ENCODE assay signal across 8 cellular contexts in the genomic region with DNA sequence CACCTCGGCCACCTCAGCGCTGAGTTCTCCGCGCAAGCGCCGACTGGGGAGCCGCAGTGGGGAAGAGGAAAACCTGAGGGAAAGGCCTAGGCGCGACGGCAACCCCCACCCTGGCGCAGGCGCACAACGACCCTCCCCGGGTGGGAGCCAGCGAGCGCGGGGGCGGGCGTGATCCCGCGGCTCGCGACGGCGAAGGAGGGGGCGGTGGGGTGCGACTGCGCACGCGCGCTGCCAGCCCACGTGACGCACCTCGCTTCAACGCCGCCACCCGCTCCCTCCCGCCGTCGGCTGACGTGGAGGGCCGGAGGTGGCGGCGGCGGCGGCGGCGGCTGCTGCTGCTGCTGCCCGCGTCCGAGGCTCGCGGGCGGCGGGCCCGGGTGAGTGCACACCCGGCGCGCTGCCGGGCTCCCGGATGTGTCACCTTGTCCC. TPM values are rescaled to one million over a fixed set of nuclear protein-coding genes. Genes with fewer than 3 reads are reported as not detected.
DNase-seq lines count a peak whose midpoint lies in the region; ATAC-seq and TF ChIP-seq lines count a peak whose summit lies in the region.

A gene (minus strand): TSS at position 84 of the 429 bp plus-strand sequence. CDS start 556 bp downstream, outside the sequence.
A gene with protein sequence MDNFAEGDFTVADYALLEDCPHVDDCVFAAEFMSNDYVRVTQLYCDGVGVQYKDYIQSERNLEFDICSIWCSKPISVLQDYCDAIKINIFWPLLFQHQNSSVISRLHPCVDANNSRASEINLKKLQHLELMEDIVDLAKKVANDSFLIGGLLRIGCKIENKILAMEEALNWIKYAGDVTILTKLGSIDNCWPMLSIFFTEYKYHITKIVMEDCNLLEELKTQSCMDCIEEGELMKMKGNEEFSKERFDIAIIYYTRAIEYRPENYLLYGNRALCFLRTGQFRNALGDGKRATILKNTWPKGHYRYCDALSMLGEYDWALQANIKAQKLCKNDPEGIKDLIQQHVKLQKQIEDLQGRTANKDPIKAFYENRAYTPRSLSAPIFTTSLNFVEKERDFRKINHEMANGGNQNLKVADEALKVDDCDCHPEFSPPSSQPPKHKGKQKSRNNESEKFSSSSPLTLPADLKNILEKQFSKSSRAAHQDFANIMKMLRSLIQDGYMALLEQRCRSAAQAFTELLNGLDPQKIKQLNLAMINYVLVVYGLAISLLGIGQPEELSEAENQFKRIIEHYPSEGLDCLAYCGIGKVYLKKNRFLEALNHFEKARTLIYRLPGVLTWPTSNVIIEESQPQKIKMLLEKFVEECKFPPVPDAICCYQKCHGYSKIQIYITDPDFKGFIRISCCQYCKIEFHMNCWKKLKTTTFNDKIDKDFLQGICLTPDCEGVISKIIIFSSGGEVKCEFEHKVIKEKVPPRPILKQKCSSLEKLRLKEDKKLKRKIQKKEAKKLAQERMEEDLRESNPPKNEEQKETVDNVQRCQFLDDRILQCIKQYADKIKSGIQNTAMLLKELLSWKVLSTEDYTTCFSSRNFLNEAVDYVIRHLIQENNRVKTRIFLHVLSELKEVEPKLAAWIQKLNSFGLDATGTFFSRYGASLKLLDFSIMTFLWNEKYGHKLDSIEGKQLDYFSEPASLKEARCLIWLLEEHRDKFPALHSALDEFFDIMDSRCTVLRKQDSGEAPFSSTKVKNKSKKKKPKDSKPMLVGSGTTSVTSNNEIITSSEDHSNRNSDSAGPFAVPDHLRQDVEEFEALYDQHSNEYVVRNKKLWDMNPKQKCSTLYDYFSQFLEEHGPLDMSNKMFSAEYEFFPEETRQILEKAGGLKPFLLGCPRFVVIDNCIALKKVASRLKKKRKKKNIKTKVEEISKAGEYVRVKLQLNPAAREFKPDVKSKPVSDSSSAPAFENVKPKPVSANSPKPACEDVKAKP (N-terminal part only) (plus strand): TSS at position 267 of the 429 bp plus-strand sequence. CDS start 14,004 bp downstream, outside the sequence.

- peak; percentile 92 to 98 (median 94) for DNase-seq in CD4-positive, alpha-beta T cell
- DNase-seq in HS-5 (ENCODE audit: low read depth) (peak; percentile 67), NK-92 (lab: John Stamatoyannopoulos, UW; ENCODE audit: unreplicated experiment) (peak; percentile 88), medulla oblongata (ENCODE audit: extremely low spot score) (peak; percentile 96)
- peak; percentile 87 to 97 for DNase-seq in activated CD8-positive, alpha-beta memory T cell treated with anti-CD3 and anti-CD28 coated beads for 1 hour (ENCODE audit: extremely low read depth in 1 of 2, low read depth in 1 of 2)
- DNase-seq in effector CD4-positive, alpha-beta T cell = peak; percentile 94
- peak; percentile 94 for DNase-seq in stimulated activated CD8-positive, alpha-beta memory T cell treated with anti-CD3 and anti-CD28 coated beads, Interleukin-12 subunit alpha, Interleukin-12 subunit beta, amount 100 ng/mL, for 1 hour (ENCODE audit: low read depth)

- H3K27me3 ChIP-seq in CD4-positive, alpha-beta T cell (ENCODE audit: control insufficient read depth, insufficient read depth, low read length) = no peaks in the 10 kb centered on the region

- H3K4me3 Mint-ChIP-seq in CD4-positive, alpha-beta T cell = peak within 1 kb of the TSS; percentile 98

- no peaks in the 10 kb centered on the region for H3K9me3 ChIP-seq in CD4-positive, alpha-beta T cell (ENCODE audit: control insufficient read depth, low read length)

- H3K36me3 Mint-ChIP-seq in CD4-positive, alpha-beta T cell (ENCODE audit: low read depth) = peaks cover 47% of the 10 kb centered on the region

- CTCF ChIA-PET in CD4-positive, alpha-beta T cell (lab: Charles Lee) = no interaction called here

- peaks cover 60% of the 10 kb centered on the region for H3K4me1 Mint-ChIP-seq in CD4-positive, alpha-beta T cell (ENCODE audit: low read depth)

- H3K9me3 Mint-ChIP-seq in CD4-positive, alpha-beta T cell = no peaks in the 10 kb centered on the region

- peak within 1 kb of the TSS; percentile 94 for H3K27ac Mint-ChIP-seq in CD4-positive, alpha-beta T cell

- intact Hi-C loops in CD4-positive, alpha-beta T cell (cut with DNase I, micrococcal nuclease) = loop anchor here (2.0 to 5.0 kb wide), 6 partner anchors 81 to 489 kb away; a partner anchor contains a TSS

- POLR2A ChIA-PET in CD4-positive, alpha-beta T cell (lab: Charles Lee) = interaction anchor here (1.4 kb wide), 1 partner anchor 491 kb away, joined by 4 read pairs; no protein-coding TSS in a partner anchor

- H3K27me3 Mint-ChIP-seq in CD4-positive, alpha-beta T cell = no peaks in the 10 kb centered on the region

- TF ChIP-seq CTCF in CD4-positive, alpha-beta T cell (IDR thresholded peaks at IDR 0.05) = no peak

- H3K27ac ChIP-seq in CD4-positive, alpha-beta T cell (ENCODE audit: low read depth, low read length) = peak within 1 kb of the TSS; percentile 93

- peak; percentile 64 for ATAC-seq in CD4-positive, alpha-beta T cell (ENCODE audit: poor library complexity)
- peak; percentile 48 for ATAC-seq in GM19468 (IDR thresholded peaks at IDR 0.05; ENCODE audit: extremely low read depth, unreplicated experiment)

RNA-seq across cellular contexts. Expression of the first gene that starts in this region (rescaled TPM):
- total RNA-seq in CD4-positive, alpha-beta T cell = 10 to 100 TPM; 11.1 to 14.8 TPM

RNA-seq across cellular contexts. Expression of the second gene that starts in this region (rescaled TPM):
- 100 to 1,000 TPM; 141 to 142 TPM for total RNA-seq in CD4-positive, alpha-beta T cell

Comparison
In these comparisons a context has a peak if more than half of its experiments do, and no peak if none do; other contexts are left out.
1. Peak in every context shown above with its lines: DNase-seq, ATAC-seq and H3K27ac ChIP-seq.